Comparison of ENCODE assay signal across 13 cellular contexts in the genomic region with DNA sequence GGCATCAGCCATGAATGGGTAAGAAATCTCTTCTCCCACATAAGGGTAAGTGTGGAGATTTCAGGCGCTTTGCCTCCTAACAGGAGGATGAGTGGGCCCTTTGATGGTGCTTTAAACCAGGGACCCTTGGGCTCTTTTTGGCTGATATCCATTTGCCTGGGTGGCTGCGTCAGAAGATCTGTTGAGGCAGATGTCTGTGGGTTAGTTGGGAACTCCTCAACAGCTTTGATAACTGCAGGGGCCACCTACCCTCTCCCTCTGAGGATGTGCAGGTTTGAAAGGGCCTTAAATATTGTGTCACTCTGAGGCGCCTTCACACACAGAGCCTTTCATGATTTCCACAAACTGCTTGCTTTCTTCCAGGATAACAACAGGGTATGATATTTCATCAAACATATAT.
DNase-seq lines count a peak whose midpoint lies in the region; ATAC-seq and TF ChIP-seq lines count a peak whose summit lies in the region.
"Had no signal": no experiment of that assay in that cellular context is flagged by ENCODE, and none has a peak within 500 bp of the region (broad histone marks: within the 10 kb centered on the region; RNA-seq: fewer than 3 reads in every experiment).

No MANE protein-coding gene starts in this region.

- H3K9me3 ChIP-seq in endodermal cell (ENCODE audit: control insufficient read depth, low read length) (no peaks in the 10 kb centered on the region), neuronal stem cell (replicated peaks in 1 of 2; ENCODE audit: control insufficient read depth in 2 of 2, insufficient read depth in 1 of 2, low read depth in 1 of 2, low read length in 2 of 2) (peaks cover 0 to 8% of the 10 kb centered on the region in 2 donors), transverse colon (no peaks in the 10 kb centered on the region), Peyer's patch (no peaks in the 10 kb centered on the region)

- DNase-seq in NCI-H69 (lab: John Stamatoyannopoulos, UW) (peak; percentile 25), endodermal cell (no peak), neuronal stem cell (ENCODE audit: low spot score) (no peak), transverse colon (no peak), NCI-H1694 (lab: John Stamatoyannopoulos, UW) (no peak), Peyer's patch (no peak)
- DNase-seq: activated CD4-positive, alpha-beta T cell treated with anti-CD3 and anti-CD28 coated beads for 1 hour; activated naive CD8-positive, alpha-beta T cell treated with anti-CD3 and anti-CD28 coated beads for 36 hours; cerebellar nuclear complex; DMS153; stimulated activated CD4-positive, alpha-beta T cell treated with anti-CD3 and anti-CD28 coated beads, Interleukin-12 subunit alpha, Interleukin-12 subunit beta, amount 100 ng/mL, for 4 hours had no signal

- H3K18ac ChIP-seq in neuronal stem cell (ENCODE audit: low read length) = peak overlapping the region; percentile 64

- no peak overlapping the region for H2AK5ac ChIP-seq in neuronal stem cell (ENCODE audit: low read depth, low read length)

- peak overlapping the region; percentile 52 for H2BK12ac ChIP-seq in neuronal stem cell (ENCODE audit: low read length)

- no peak overlapping the region for H2AFZ ChIP-seq in neuronal stem cell (ENCODE audit: low read length)

- no peak overlapping the region for H3K14ac ChIP-seq in neuronal stem cell (ENCODE audit: low read length)

- H3K4ac ChIP-seq in neuronal stem cell (ENCODE audit: low read length) = no peak overlapping the region

- no peak overlapping the region for H4K91ac ChIP-seq in neuronal stem cell (ENCODE audit: low read depth, low read length, poor library complexity)

- H2BK5ac ChIP-seq in neuronal stem cell (ENCODE audit: low read length) = no peak overlapping the region

- no peak for ATAC-seq in GM18511 (IDR thresholded peaks at IDR 0.05; ENCODE audit: unreplicated experiment)

- intact Hi-C loops in transverse colon (cut with DNase I; ENCODE audit: low total_unique reads) = no loop called here

- in situ Hi-C loops in transverse colon (cut with MboI; ENCODE audit: low pct_ligation_motif_present in 1 of 4, low pct_unique_long_range_greater_than_20kb in 1 of 4, low sequenced_read_pairs in 3 of 4) = no loop called here

- H3K36me3 ChIP-seq in endodermal cell (ENCODE audit: control insufficient read depth, insufficient read depth, low read length) (no peaks in the 10 kb centered on the region), neuronal stem cell (replicated peaks in 1 of 2; ENCODE audit: control insufficient read depth in 2 of 2, insufficient read depth in 2 of 2, low read length in 2 of 2) (no peaks in the 10 kb centered on the region), transverse colon (no peaks in the 10 kb centered on the region), Peyer's patch (no peaks in the 10 kb centered on the region)

- H3K4me3 Mint-ChIP-seq in endodermal cell = no peak overlapping the region
- H3K4me3 Mint-ChIP-seq: activated naive CD8-positive, alpha-beta T cell treated with anti-CD3 and anti-CD28 coated beads for 36 hours had no signal

- no peak for TF ChIP-seq POLR2A in transverse colon (IDR thresholded peaks at IDR 0.05)
- no peak for TF ChIP-seq POLR2A in Peyer's patch (IDR thresholded peaks at IDR 0.05)

- peak overlapping the region; percentile 58 for H2BK15ac ChIP-seq in neuronal stem cell (ENCODE audit: low read length)

- H3K27me3 ChIP-seq in endodermal cell (ENCODE audit: control insufficient read depth, insufficient read depth, low read length, poor library complexity, severe bottlenecking) (no peaks in the 10 kb centered on the region), neuronal stem cell (ENCODE audit: control insufficient read depth in 3 of 3, insufficient read depth in 3 of 3, low read depth in 1 of 3, low read length in 3 of 3) (no peaks in the 10 kb centered on the region), transverse colon (no peaks in the 10 kb centered on the region), Peyer's patch (no peaks in the 10 kb centered on the region)

- H3K9me3 Mint-ChIP-seq in endodermal cell = no peaks in the 10 kb centered on the region
- H3K9me3 Mint-ChIP-seq: activated naive CD8-positive, alpha-beta T cell treated with anti-CD3 and anti-CD28 coated beads for 36 hours had no signal

- WGBS in endodermal cell (ENCODE audit: insufficient coverage in 1 of 2, insufficient read length in 1 of 2), 2 experiments = 60 to 97% methylated on average over 1 to 3 of the region's 3 CpGs
- no CpG with 5 or more reads among the region's 3 CpGs for WGBS in neuronal stem cell (ENCODE audit: extremely low coverage in 2 of 2, insufficient read length in 2 of 2, insufficient replicate concordance in 1 of 2), 2 donors
- WGBS in transverse colon (ENCODE audit: low coverage in 1 of 2), 2 donors = 85 to 90% methylated on average over 2 to 3 of the region's 3 CpGs

- TF ChIP-seq CTCF in C4-2B (conservative IDR thresholded peaks at IDR 0.05) (no peak), endodermal cell (conservative IDR thresholded peaks at IDR 0.05) (no peak), transverse colon (IDR thresholded peaks at IDR 0.05) (no peak), Peyer's patch (IDR thresholded peaks at IDR 0.05) (no peak)

- peaks cover 49% of the 10 kb centered on the region for H3K4me1 Mint-ChIP-seq in endodermal cell
- H3K4me1 Mint-ChIP-seq: activated naive CD8-positive, alpha-beta T cell treated with anti-CD3 and anti-CD28 coated beads for 36 hours had no signal

- no peak overlapping the region for H4K8ac ChIP-seq in neuronal stem cell (ENCODE audit: low read depth, low read length)

- H3K27ac Mint-ChIP-seq in endodermal cell = peak overlapping the region; percentile 98
- H3K27ac Mint-ChIP-seq: activated naive CD8-positive, alpha-beta T cell treated with anti-CD3 and anti-CD28 coated beads for 36 hours had no signal

- peaks cover 11% of the 10 kb centered on the region for H3K4me1 ChIP-seq in endodermal cell (ENCODE audit: control insufficient read depth, insufficient read depth, low read length)
- peaks cover 11 to 16% of the 10 kb centered on the region in 2 donors for H3K4me1 ChIP-seq in neuronal stem cell (ENCODE audit: control insufficient read depth in 2 of 2, insufficient read depth in 1 of 2, low read depth in 1 of 2, low read length in 2 of 2)
- peaks cover 0 to 8% (median 6%) of the 10 kb centered on the region in 4 donors for H3K4me1 ChIP-seq in transverse colon
- no peaks in the 10 kb centered on the region for H3K4me1 ChIP-seq in Peyer's patch

- no peak overlapping the region for H3K4me2 ChIP-seq in neuronal stem cell (ENCODE audit: insufficient read depth, low read length, poor library complexity, severe bottlenecking)

- H3K27me3 Mint-ChIP-seq in endodermal cell (ENCODE audit: insufficient read depth) = no peaks in the 10 kb centered on the region

- H3K79me1 ChIP-seq in neuronal stem cell (ENCODE audit: low read depth, low read length) = no peaks in the 10 kb centered on the region

- no peak overlapping the region for H3K4me3 ChIP-seq in endodermal cell (ENCODE audit: low read length)
- H3K4me3 ChIP-seq in neuronal stem cell (ENCODE audit: low read length in 2 of 2) = no peak overlapping the region
- H3K4me3 ChIP-seq in transverse colon = no peak overlapping the region
- no peak overlapping the region for H3K4me3 ChIP-seq in Peyer's patch

- H3K27ac ChIP-seq in C4-2B = peak overlapping the region; percentile 41; the same call in 1 of the 2 replicates
- no peak overlapping the region for H3K27ac ChIP-seq in endodermal cell (ENCODE audit: low read depth, low read length)
- H3K27ac ChIP-seq in neuronal stem cell (replicated peaks; ENCODE audit: low read length) = no peak overlapping the region
- H3K27ac ChIP-seq in transverse colon = no peak overlapping the region
- H3K27ac ChIP-seq in Peyer's patch = no peak overlapping the region

- no peak overlapping the region for H3K9ac ChIP-seq in endodermal cell (ENCODE audit: extremely low read depth, low read length, poor library complexity, severe bottlenecking)
- H3K9ac ChIP-seq in neuronal stem cell (ENCODE audit: low read depth, low read length, poor library complexity) = no peak overlapping the region

- H2BK120ac ChIP-seq in neuronal stem cell (ENCODE audit: low read depth, low read length) = no peak overlapping the region

- H3K23ac ChIP-seq in neuronal stem cell (ENCODE audit: low read depth, low read length, poor library complexity) = no peak overlapping the region

- no peak for TF ChIP-seq EP300 in transverse colon (IDR thresholded peaks at IDR 0.05; ENCODE audit: low read depth)

- H3K36me3 Mint-ChIP-seq in endodermal cell (ENCODE audit: low read depth) = peaks cover 2% of the 10 kb centered on the region
- H3K36me3 Mint-ChIP-seq: activated naive CD8-positive, alpha-beta T cell treated with anti-CD3 and anti-CD28 coated beads for 36 hours had no signal
